In the genomic region with DNA sequence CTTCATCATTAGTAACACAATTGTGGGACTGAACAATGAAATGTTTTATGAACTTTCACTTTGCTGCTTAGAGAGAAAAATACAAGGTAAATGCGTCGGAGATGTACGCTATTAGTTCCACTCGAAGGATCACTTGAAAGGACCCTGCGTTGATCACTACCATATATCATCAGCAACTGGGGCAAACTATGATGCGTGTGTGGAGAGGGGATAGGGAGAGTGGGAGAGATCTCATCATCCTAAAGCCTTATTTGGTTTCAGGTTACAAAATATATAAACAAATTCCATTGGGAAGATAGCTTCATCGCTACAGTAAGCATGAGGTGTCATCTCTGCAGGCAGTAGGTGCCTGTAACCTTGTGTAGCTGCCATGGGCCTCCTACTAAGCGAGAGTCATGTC, we compare ENCODE assay signal across 27 cellular contexts.
"Had no signal": no experiment of that assay in that cellular context is flagged by ENCODE, and none has a peak within 500 bp of the region (broad histone marks: within the 10 kb centered on the region; RNA-seq: fewer than 3 reads in every experiment).

No MANE protein-coding gene starts in this region.

- H3K27me3 ChIP-seq: adrenal gland, body of pancreas had no signal

- H3K4me1 ChIP-seq: breast epithelium had no signal

- DNase-seq: activated CD4-positive, alpha-beta T cell treated with anti-CD3 and anti-CD28 coated beads, Interleukin-2, amount 10 ng/mL, durations not matched to agents 24 days and 14 days; activated CD4-positive, alpha-beta T cell treated with anti-CD3 and anti-CD28 coated beads, Interleukin-2, amount 50 U/mL, for 4 hours; activated CD4-positive, CD25-positive, alpha-beta regulatory T cell; activated CD8-positive, alpha-beta T cell treated with anti-CD3 and anti-CD28 coated beads for 36 hours; activated gamma-delta T cell; activated naive CD4-positive, alpha-beta T cell treated with anti-CD3 and anti-CD28 coated beads for 36 hours; activated T-cell treated with anti-CD3 and anti-CD28 coated beads, Interleukin-2, amount 50 U/mL, for 1 hour; activated T-cell treated with anti-CD3 and anti-CD28 coated beads, Interleukin-2, amount 50 U/mL, for 72 hours; adrenal gland; body of pancreas; Karpas-422; NCI-H1048; NCI-H1436; NCI-H1694; NCI-H1930; NCI-H2081 treated with DMSO at 0.1 percent for 48 hours; NCI-H2171; NCI-H510A; NCI-H526; NCI-H748 treated with DMSO at 0.1 percent for 48 hours; PC-3; Right ventricle myocardium superior; T1000; WERI-Rb-1 had no signal

- H3K4me3 ChIP-seq: adrenal gland, body of pancreas, breast epithelium, coronary artery, SK-N-MC had no signal

- H3K36me3 ChIP-seq: adrenal gland, breast epithelium, WERI-Rb-1 had no signal

- H3K27ac ChIP-seq: adrenal gland, body of pancreas, breast epithelium, coronary artery, SK-N-MC, WERI-Rb-1 had no signal

- H3K9me3 ChIP-seq: adrenal gland, body of pancreas, breast epithelium had no signal
